Comparison of ENCODE assay signal across 29 cellular contexts in genomic region chr13:80989770-80990169, GRCh38.
"Had no signal": no experiment of that assay in that cellular context is flagged by ENCODE, and none has a peak within 500 bp of the region (broad histone marks: within the 10 kb centered on the region; RNA-seq: fewer than 3 reads in every experiment).

No MANE protein-coding gene starts in this region.

- DNase-seq: activated B cell treated with CpG ODN at 0.5 μM for 24 hours; activated CD4-positive, alpha-beta memory T cell treated with anti-CD3 and anti-CD28 coated beads for 36 hours; activated CD4-positive, alpha-beta T cell treated with anti-CD3 and anti-CD28 coated beads for 4 hours; activated CD4-positive, alpha-beta T cell treated with anti-CD3 and anti-CD28 coated beads, Interleukin-2, amount 50 U/mL, for 1 hour; activated CD4-positive, CD25-positive, alpha-beta regulatory T cell treated with anti-CD3 and anti-CD28 coated beads, Interleukin-2, amount 50 U/mL, for 72 hours; activated CD8-positive, alpha-beta memory T cell treated with anti-CD3 and anti-CD28 coated beads, Interleukin-2, amount 50 U/mL, for 4 hours; activated gamma-delta T cell treated with Interleukin-2 at 50 U/mL for 16 hours; activated naive CD4-positive, alpha-beta T cell treated with anti-CD3 and anti-CD28 coated beads for 36 hours; activated T-cell treated with anti-CD3 and anti-CD28 coated beads for 4 hours; activated T-cell treated with anti-CD3 and anti-CD28 coated beads, Interleukin-2, amount 50 U/mL, for 4 hours; adrenal gland; brain microvascular endothelial cell; Kasumi-1; KG1; MG63; MV-4-11; NCI-H1092; NCI-H146; NCI-H187; NCI-H2029 treated with DMSO at 0.1 percent for 48 hours; NCI-H2107; NCI-H2171; NCI-H2227 treated with DMSO at 0.1 percent for 48 hours; NCI-H524 treated with DMSO at 0.1 percent for 48 hours; RPMI8226; SHP77 treated with DMSO at 0.1 percent for 48 hours; T-cell; T-helper 17 cell; T-helper 9 cell had no signal
